In genomic region chr18:11320981-11321380, GRCh38 we compare ENCODE assay signal across 14 cellular contexts.
DNase-seq lines count a peak whose midpoint lies in the region; ATAC-seq and TF ChIP-seq lines count a peak whose summit lies in the region.
"Had no signal": no experiment of that assay in that cellular context is flagged by ENCODE, and none has a peak within 500 bp of the region (broad histone marks: within the 10 kb centered on the region; RNA-seq: fewer than 3 reads in every experiment).

No MANE protein-coding gene starts in this region.

- POLR2A ChIA-PET in MCF 10A (lab: Yijun Ruan, JAX) = interaction anchor here (1.1 kb wide), 1 partner anchor 9 kb away, joined by 3 read pairs; no protein-coding TSS in a partner anchor

- no peaks in the 10 kb centered on the region for H3K27me3 ChIP-seq in breast epithelium
- no peaks in the 10 kb centered on the region for H3K27me3 ChIP-seq in SJSA1 (replicated peaks)
- H3K27me3 ChIP-seq in GM23338 (ENCODE audit: insufficient read depth) = no peaks in the 10 kb centered on the region
- H3K27me3 ChIP-seq: foreskin keratinocyte, upper lobe of left lung had no signal

- H3K79me2 ChIP-seq in GM23338 (replicated peaks; ENCODE audit: insufficient read depth) = no peaks in the 10 kb centered on the region

- ATAC-seq in GM23338 (no peak), left cardiac atrium (no peak)
- ATAC-seq: A549, foreskin keratinocyte had no signal

- H3K27ac Mint-ChIP-seq in MCF 10A (ENCODE audit: low read depth, unreplicated experiment) (no peak overlapping the region), CD14-positive monocyte (no peak overlapping the region), GM23338 (no peak overlapping the region)
- H3K27ac Mint-ChIP-seq: activated naive CD4-positive, alpha-beta T cell treated with anti-CD3 and anti-CD28 coated beads for 36 hours had no signal

- no peaks in the 10 kb centered on the region for H3K9me3 ChIP-seq in breast epithelium
- no peaks in the 10 kb centered on the region for H3K9me3 ChIP-seq in SJSA1 (replicated peaks)
- H3K9me3 ChIP-seq: A549, upper lobe of left lung had no signal

- H3K4me3 Mint-ChIP-seq in MCF 10A (ENCODE audit: unreplicated experiment) (no peak overlapping the region), CD14-positive monocyte (no peak overlapping the region), GM23338 (no peak overlapping the region)
- H3K4me3 Mint-ChIP-seq: activated naive CD4-positive, alpha-beta T cell treated with anti-CD3 and anti-CD28 coated beads for 36 hours had no signal

- TF ChIP-seq CTCF in MCF 10A (IDR thresholded peaks at IDR 0.05; ENCODE audit: unreplicated experiment) (no peak), breast epithelium (IDR thresholded peaks at IDR 0.05) (no peak), CD14-positive monocyte (IDR thresholded peaks at IDR 0.05) (no peak), GM23338 (conservative IDR thresholded peaks at IDR 0.05; ENCODE audit: low read depth in 2 of 2) (no peak)

- H3K36me3 ChIP-seq in breast epithelium (no peaks in the 10 kb centered on the region), SJSA1 (no peaks in the 10 kb centered on the region), GM23338 (ENCODE audit: insufficient read depth) (no peaks in the 10 kb centered on the region)
- H3K36me3 ChIP-seq: upper lobe of left lung had no signal

- H3K36me3 Mint-ChIP-seq in MCF 10A (ENCODE audit: insufficient read depth, unreplicated experiment) (no peaks in the 10 kb centered on the region), CD14-positive monocyte (no peaks in the 10 kb centered on the region), GM23338 (ENCODE audit: low read depth) (no peaks in the 10 kb centered on the region)

- CTCF ChIA-PET in MCF 10A (lab: Yijun Ruan, JAX) = interaction anchor here (1.2 to 2.3 kb wide), 2 partner anchors 10 to 13 kb away, joined by 5 to 17 read pairs; no protein-coding TSS in a partner anchor

- H3K4me1 ChIP-seq in breast epithelium (no peaks in the 10 kb centered on the region), SJSA1 (replicated peaks) (peaks cover 73% of the 10 kb centered on the region), GM23338 (ENCODE audit: insufficient read depth) (no peaks in the 10 kb centered on the region)
- H3K4me1 ChIP-seq: foreskin keratinocyte, upper lobe of left lung had no signal

- H3K4me1 Mint-ChIP-seq in MCF 10A (ENCODE audit: insufficient read depth, unreplicated experiment) = peaks cover 12% of the 10 kb centered on the region
- peaks cover 12% of the 10 kb centered on the region for H3K4me1 Mint-ChIP-seq in CD14-positive monocyte
- H3K4me1 Mint-ChIP-seq in GM23338 = no peaks in the 10 kb centered on the region

- no peaks in the 10 kb centered on the region for H3F3A ChIP-seq in GM23338 (replicated peaks; ENCODE audit: low read depth)

- H3K4me2 ChIP-seq in GM23338 = no peak overlapping the region
- H3K4me2 ChIP-seq: A549, PC-9 had no signal

- intact Hi-C loops in MCF 10A (cut with micrococcal nuclease) = no loop called here
- intact Hi-C loops in breast epithelium (cut with DNase I; ENCODE audit: low total_unique reads) = no loop called here
- intact Hi-C loops in CD14-positive monocyte (cut with micrococcal nuclease) = no loop called here
- intact Hi-C loops in left cardiac atrium (cut with DNase I) = no loop called here

- H3K4me3 ChIP-seq in breast epithelium = no peak overlapping the region
- H3K4me3 ChIP-seq in SJSA1 = no peak overlapping the region
- no peak overlapping the region for H3K4me3 ChIP-seq in GM23338
- H3K4me3 ChIP-seq: A549, PC-9, upper lobe of left lung had no signal

- H3K9me3 Mint-ChIP-seq in MCF 10A (ENCODE audit: unreplicated experiment) (no peaks in the 10 kb centered on the region), CD14-positive monocyte (peaks cover 0 to 4% (median 0%) of the 10 kb centered on the region in 7 donors), GM23338 (no peaks in the 10 kb centered on the region)

- BruUV-seq in MCF 10A (replicated peaks; lab: Mats Ljungman, UMichigan) = no TSS peak

- DNase-seq in MCF 10A (ENCODE audit: unreplicated experiment) (peak; percentile 42), breast epithelium (ENCODE audit: low spot score in 2 of 2) (no peak), SJSA1 (ENCODE audit: low read depth in 1 of 2, low spot score in 2 of 2) (peak; percentile 74 to 88), epidermal melanocyte (ENCODE audit: insufficient read length, low spot score) (peak; percentile 66), smooth muscle cell of the brain vasculature (ENCODE audit: low read depth, low spot score) (peak; percentile 70), CD14-positive monocyte (ENCODE audit: low spot score) (no peak), GM23338 (ENCODE audit: low spot score) (no peak), left cardiac atrium (no peak)
- DNase-seq: activated naive CD4-positive, alpha-beta T cell treated with anti-CD3 and anti-CD28 coated beads for 36 hours; foreskin keratinocyte; PC-9; T-helper 9 cell had no signal

- no peaks in the 10 kb centered on the region for H4K20me1 ChIP-seq in GM23338 (replicated peaks; ENCODE audit: insufficient read depth)

- no peak overlapping the region; the same call in 1 of the 2 replicates for H2AFZ ChIP-seq in GM23338
- H2AFZ ChIP-seq: PC-9 had no signal

- no peak for TF ChIP-seq POLR2A in breast epithelium (IDR thresholded peaks at IDR 0.05)

- H3K27ac ChIP-seq in breast epithelium = no peak overlapping the region
- H3K27ac ChIP-seq in SJSA1 = peak overlapping the region; percentile 98
- no peak overlapping the region for H3K27ac ChIP-seq in GM23338 (ENCODE audit: low read depth)
- H3K27ac ChIP-seq: A549, foreskin keratinocyte, PC-9, upper lobe of left lung had no signal

- H3K27me3 Mint-ChIP-seq in MCF 10A (ENCODE audit: insufficient read depth, unreplicated experiment) = no peaks in the 10 kb centered on the region
- H3K27me3 Mint-ChIP-seq in CD14-positive monocyte (ENCODE audit: low read depth in 3 of 3) = peaks cover 0 to 5% (median 4%) of the 10 kb centered on the region in 3 donors
- H3K27me3 Mint-ChIP-seq in GM23338 (ENCODE audit: insufficient read depth, low read depth, poor library complexity) = peaks cover 2% of the 10 kb centered on the region

- H3K9me2 ChIP-seq in GM23338 (ENCODE audit: insufficient read depth) = 0 out of 2 replicates have a peak, but pooled peaks cover 2% of the 10 kb centered on the region

TF ChIP-seq in GM23338, 12 proteins besides CTCF, POLR2A, EP300 and RAD21 (continues in another document):
- TF ChIP-seq JUNB (IDR thresholded peaks at IDR 0.05; ENCODE audit: unreplicated experiment) (no peak), ZNF462 (CRISPR knock-in tag; IDR thresholded peaks at IDR 0.05) (no peak), ZNF331 (CRISPR knock-in tag; IDR thresholded peaks at IDR 0.05; ENCODE audit: low read depth) (no peak), STAT1 (IDR thresholded peaks at IDR 0.05; ENCODE audit: unreplicated experiment) (no peak)

Comparison
In these comparisons a context has a peak if more than half of its experiments do, and no peak if none do; other contexts are left out.
1. DNase-seq: peak in MCF 10A (single experiment), SJSA1 (2 of 2), epidermal melanocyte (single experiment) and smooth muscle cell of the brain vasculature (single experiment); none in breast epithelium (0 of 2), CD14-positive monocyte (single experiment), GM23338 (single experiment) and left cardiac atrium (single experiment).